Comparison of ENCODE assay signal across 8 cellular contexts in genomic region chr6:42978793-42979522, GRCh38. TPM values are rescaled to one million over a fixed set of nuclear protein-coding genes. Genes with fewer than 3 reads are reported as not detected.
DNase-seq lines count a peak whose midpoint lies in the region; ATAC-seq and TF ChIP-seq lines count a peak whose summit lies in the region.

PEX6 (minus strand) TSS chr6:42979181; CDS start chr6:42979150, 31 bp downstream.

- H3K27me3 Mint-ChIP-seq in chondrocyte (ENCODE audit: low read depth), result no peaks in the 10 kb centered on the region

- H3K36me3 Mint-ChIP-seq in chondrocyte (ENCODE audit: low read depth), result peaks cover 3% of the 10 kb centered on the region

- TF ChIP-seq CTCF in AG10803 (conservative IDR thresholded peaks at IDR 0.05; ENCODE audit: low read length) (no peak), chondrocyte (IDR thresholded peaks at IDR 0.05) (peak; percentile 16)

- peak within 1 kb of the TSS; percentile 95 for H3K27ac Mint-ChIP-seq in chondrocyte (ENCODE audit: unreplicated experiment)

- peak within 1 kb of the TSS; percentile 76 for H3K4me3 ChIP-seq in AG10803 (ENCODE audit: low read length)

- peak; percentile 81 for DNase-seq in AG10803 (ENCODE audit: low read depth)
- peak; percentile 96 for DNase-seq in GM19238 (ENCODE audit: insufficient read length, low spot score)
- DNase-seq in NCI-H510A (lab: John Stamatoyannopoulos, UW), result peak; percentile 97
- peak; percentile 88 to 95 for DNase-seq in activated CD4-positive, alpha-beta T cell treated with anti-CD3 and anti-CD28 coated beads for 24 hours (ENCODE audit: low read depth in 2 of 2)
- no peak for DNase-seq in chondrocyte (ENCODE audit: low spot score)
- peak; percentile 56 for DNase-seq in kidney glomerular epithelial cell (lab: John Stamatoyannopoulos, UW)
- DNase-seq in stimulated activated CD4-positive, alpha-beta T cell treated with anti-CD3 and anti-CD28 coated beads, Interleukin-1b, Interleukin-23, amount 100 ng/mL, for 24 hours (ENCODE audit: low read depth in 4 of 4, low spot score in 1 of 4), result peak; percentile 65 to 91 (median 90)

- peak within 1 kb of the TSS; percentile 89 for H3K4me3 Mint-ChIP-seq in chondrocyte (ENCODE audit: unreplicated experiment)

- H3K4me1 Mint-ChIP-seq in chondrocyte (ENCODE audit: low read depth), result peaks cover 30% of the 10 kb centered on the region

- no peaks in the 10 kb centered on the region for H3K9me3 Mint-ChIP-seq in chondrocyte (ENCODE audit: low read depth)

- ATAC-seq in HG03439 (IDR thresholded peaks at IDR 0.05; ENCODE audit: unreplicated experiment), result peak; percentile 93

RNA-seq across cellular contexts. Expression of gene PEX6, which starts in this region (rescaled TPM):
- total RNA-seq in chondrocyte, result 16.0 to 30.5 TPM (median 17.0 TPM) in 3 replicates
